2 cellular contexts compared by ENCODE assay signal in the genomic region with DNA sequence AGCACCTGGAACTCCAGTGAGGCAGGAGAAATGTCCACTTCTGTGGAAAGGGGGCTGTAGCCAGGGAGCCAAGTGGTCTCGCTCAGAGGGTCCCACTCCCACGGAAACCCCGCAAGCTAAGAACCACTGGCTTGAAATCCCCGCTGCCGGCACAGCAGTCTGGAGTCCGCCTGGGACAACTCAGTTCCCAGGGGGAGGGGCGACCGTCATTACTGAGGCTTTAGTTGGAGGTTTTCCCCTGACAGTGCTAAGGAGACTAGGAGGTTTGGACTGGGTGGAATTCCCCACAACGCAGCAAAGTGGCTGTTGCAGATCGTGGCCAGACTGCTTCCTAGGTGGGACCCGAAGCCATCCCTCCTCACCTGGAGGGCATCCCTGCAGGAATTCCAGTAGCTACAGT. TPM values are rescaled to one million over a fixed set of nuclear protein-coding genes. Genes with fewer than 3 reads are reported as not detected.
"Had no signal": no experiment of that assay in that cellular context is flagged by ENCODE, and none has a peak within 500 bp of the region (broad histone marks: within the 10 kb centered on the region; RNA-seq: fewer than 3 reads in every experiment).

No MANE protein-coding gene starts in this region.

RNA-seq across cellular contexts. Expression of a gene that starts 18.1 kb away (rescaled TPM):
- total RNA-seq: G401, GM12878 had no signal
- polyA plus RNA-seq: GM12878 had no signal
